Comparison of ENCODE assay signal across 14 cellular contexts in the genomic region with DNA sequence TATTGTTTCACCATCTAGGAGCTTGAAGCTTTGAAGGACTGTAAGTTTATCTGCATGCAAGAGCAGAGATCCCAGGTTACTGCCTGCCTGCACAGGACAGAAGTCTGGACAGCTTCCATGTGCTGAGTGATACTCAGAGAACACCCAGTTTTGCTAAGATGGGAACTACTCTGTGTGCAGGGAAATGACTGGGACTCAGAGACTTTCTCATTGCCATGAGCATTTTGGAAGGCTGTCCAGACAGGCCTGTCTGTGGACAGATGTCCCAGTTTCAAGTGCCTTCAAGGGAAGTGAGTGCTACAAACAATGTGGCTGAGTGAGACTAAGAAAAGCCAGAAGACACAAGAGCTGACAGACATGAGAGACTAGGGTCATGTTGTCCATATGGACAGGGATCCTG. TPM values are rescaled to one million over a fixed set of nuclear protein-coding genes. Genes with fewer than 3 reads are reported as not detected.
DNase-seq lines count a peak whose midpoint lies in the region; ATAC-seq and TF ChIP-seq lines count a peak whose summit lies in the region.
"Had no signal": no experiment of that assay in that cellular context is flagged by ENCODE, and none has a peak within 500 bp of the region (broad histone marks: within the 10 kb centered on the region; RNA-seq: fewer than 3 reads in every experiment).

No MANE protein-coding gene starts in this region.

- H3K9me3 Mint-ChIP-seq in MCF 10A (ENCODE audit: unreplicated experiment) (no peaks in the 10 kb centered on the region), type B pancreatic cell (no peaks in the 10 kb centered on the region)
- H3K9me3 Mint-ChIP-seq: CD4-positive, CD25-positive, alpha-beta regulatory T cell had no signal

- peaks cover 4% of the 10 kb centered on the region for H3K4me1 ChIP-seq in mammary epithelial cell (ENCODE audit: insufficient read depth, low read length)
- no peaks in the 10 kb centered on the region for H3K4me1 ChIP-seq in foreskin keratinocyte
- no peaks in the 10 kb centered on the region for H3K4me1 ChIP-seq in prostate gland (replicated peaks)

- H3K27ac Mint-ChIP-seq in MCF 10A (ENCODE audit: low read depth, unreplicated experiment) (no peak overlapping the region), type B pancreatic cell (no peak overlapping the region)
- H3K27ac Mint-ChIP-seq: CD4-positive, CD25-positive, alpha-beta regulatory T cell had no signal

- H4K20me1 ChIP-seq in mammary epithelial cell (ENCODE audit: insufficient read depth, low read length), result no peaks in the 10 kb centered on the region
- H4K20me1 ChIP-seq: BLaER1 treated with 17β-estradiol and CSF1 and Interleukin-3, amounts not matched to agents 10 nM and 100 nM had no signal

- no peak overlapping the region for H3K27ac ChIP-seq in mammary epithelial cell (ENCODE audit: insufficient read depth, low read depth, low read length)
- peak overlapping the region; percentile 33; the same call in 1 of the 2 replicates for H3K27ac ChIP-seq in RWPE1
- no peak overlapping the region for H3K27ac ChIP-seq in foreskin keratinocyte
- no peak overlapping the region for H3K27ac ChIP-seq in prostate gland
- H3K27ac ChIP-seq: BLaER1 treated with 17β-estradiol and CSF1 and Interleukin-3, amounts not matched to agents 10 nM and 100 nM; HL-60 had no signal

- H3K9ac ChIP-seq in mammary epithelial cell (ENCODE audit: insufficient read depth, low read length), result no peak overlapping the region
- H3K9ac ChIP-seq: BLaER1 treated with 17β-estradiol and CSF1 and Interleukin-3, amounts not matched to agents 10 nM and 100 nM had no signal

- DNase-seq in mammary epithelial cell (peak; percentile 24), MCF 10A (ENCODE audit: unreplicated experiment) (no peak), RWPE1 (ENCODE audit: low spot score) (no peak), foreskin keratinocyte (peak; percentile 27 to 55), type B pancreatic cell (ENCODE audit: extremely low spot score, unreplicated experiment) (peak; percentile 11), activated gamma-delta T cell (lab: John Stamatoyannopoulos, UW) (no peak), prostate gland (ENCODE audit: low spot score) (no peak)
- DNase-seq: ACHN; CD4-positive, CD25-positive, alpha-beta regulatory T cell; DMS53; GF-D8 had no signal

- H3K36me3 ChIP-seq in mammary epithelial cell (ENCODE audit: insufficient read depth, low read length) (no peaks in the 10 kb centered on the region), prostate gland (no peaks in the 10 kb centered on the region)

- no peaks in the 10 kb centered on the region for H3K27me3 ChIP-seq in mammary epithelial cell (ENCODE audit: insufficient read depth, low read length)
- H3K27me3 ChIP-seq in foreskin keratinocyte, result no peaks in the 10 kb centered on the region
- H3K27me3 ChIP-seq in prostate gland (replicated peaks; ENCODE audit: insufficient read depth), result no peaks in the 10 kb centered on the region
- H3K27me3 ChIP-seq: BLaER1 treated with 17β-estradiol and CSF1 and Interleukin-3, amounts not matched to agents 10 nM and 100 nM had no signal

- H3K4me2 ChIP-seq in mammary epithelial cell (ENCODE audit: insufficient read depth, low read depth, low read length), result no peak overlapping the region
- H3K4me2 ChIP-seq: BLaER1 treated with 17β-estradiol and CSF1 and Interleukin-3, amounts not matched to agents 10 nM and 100 nM had no signal

- in situ Hi-C loops in mammary epithelial cell (cut with MboI; ENCODE audit: low sequenced_read_pairs in 2 of 2), result loop anchor here (10.0 kb wide), 2 partner anchors 187 to 283 kb away; no protein-coding TSS in a partner anchor

- no peaks in the 10 kb centered on the region for H3K27me3 Mint-ChIP-seq in MCF 10A (ENCODE audit: insufficient read depth, unreplicated experiment)
- H3K27me3 Mint-ChIP-seq in type B pancreatic cell, result no peaks in the 10 kb centered on the region
- H3K27me3 Mint-ChIP-seq: CD4-positive, CD25-positive, alpha-beta regulatory T cell had no signal

- BruUV-seq in mammary epithelial cell (replicated peaks; lab: Mats Ljungman, UMichigan), result no TSS peak
- BruUV-seq in MCF 10A (replicated peaks; lab: Mats Ljungman, UMichigan), result no TSS peak

- no peak overlapping the region for H3K4me3 ChIP-seq in mammary epithelial cell (replicated peaks in 1 of 3; ENCODE audit: insufficient read depth in 1 of 3, low read depth in 2 of 3, low read length in 3 of 3)
- no peak overlapping the region for H3K4me3 ChIP-seq in prostate gland
- H3K4me3 ChIP-seq: BLaER1 treated with 17β-estradiol and CSF1 and Interleukin-3, amounts not matched to agents 10 nM and 100 nM had no signal

- H3K79me2 ChIP-seq in mammary epithelial cell (ENCODE audit: insufficient read depth, low read length), result no peaks in the 10 kb centered on the region

- intact Hi-C loops in mammary epithelial cell (cut with micrococcal nuclease) (no loop called here), MCF 10A (cut with micrococcal nuclease) (no loop called here), prostate gland (cut with DNase I) (no loop called here)

- H3K9me3 ChIP-seq in mammary epithelial cell (replicated peaks; ENCODE audit: insufficient read depth, low read length), result no peaks in the 10 kb centered on the region
- no peaks in the 10 kb centered on the region for H3K9me3 ChIP-seq in prostate gland

- CTCF ChIA-PET in mammary epithelial cell (lab: Charles Lee; ENCODE audit: low non-redundant PET) (no interaction called here), MCF 10A (lab: Yijun Ruan, JAX) (interaction anchor here (0.9 to 1.5 kb wide), 5 partner anchors 10 to 289 kb away, joined by 3 to 9 read pairs (median 4); no protein-coding TSS in a partner anchor), RWPE1 (lab: Yijun Ruan, JAX) (interaction anchor here (0.6 kb wide), 1 partner anchor 83 kb away, joined by 4 read pairs; no protein-coding TSS in a partner anchor)

- no peak overlapping the region for H3K4me3 Mint-ChIP-seq in MCF 10A (ENCODE audit: unreplicated experiment)
- no peak overlapping the region for H3K4me3 Mint-ChIP-seq in type B pancreatic cell

- no peak for ATAC-seq in foreskin keratinocyte
- ATAC-seq: HCT116 had no signal

- TF ChIP-seq CTCF in mammary epithelial cell (conservative IDR thresholded peaks at IDR 0.05 in 1 of 2, IDR thresholded peaks at IDR 0.05 in 1 of 2; ENCODE audit: extremely low read depth in 1 of 2, insufficient read depth in 1 of 2, low read depth in 1 of 2, low read length in 2 of 2) (no peak), MCF 10A (IDR thresholded peaks at IDR 0.05; ENCODE audit: unreplicated experiment) (no peak), RWPE1 (conservative IDR thresholded peaks at IDR 0.05; ENCODE audit: low read depth) (no peak), foreskin keratinocyte (conservative IDR thresholded peaks at IDR 0.05) (no peak), type B pancreatic cell (conservative IDR thresholded peaks at IDR 0.05) (no peak), prostate gland (IDR thresholded peaks at IDR 0.05) (no peak)

- TF ChIP-seq POLR2A in prostate gland (IDR thresholded peaks at IDR 0.05), result no peak

- POLR2A ChIA-PET in MCF 10A (lab: Yijun Ruan, JAX) (interaction anchor here (0.8 to 0.9 kb wide), 2 partner anchors 19 to 36 kb away, joined by 3 to 4 read pairs; no protein-coding TSS in a partner anchor), RWPE1 (lab: Yijun Ruan, JAX; ENCODE audit: low non-redundant PET) (no interaction called here)

- H3K4me1 Mint-ChIP-seq in MCF 10A (ENCODE audit: insufficient read depth, unreplicated experiment), result peaks cover 12% of the 10 kb centered on the region
- H3K4me1 Mint-ChIP-seq in type B pancreatic cell (ENCODE audit: unreplicated experiment), result peaks cover 8% of the 10 kb centered on the region

- no peak overlapping the region for H2AFZ ChIP-seq in mammary epithelial cell (ENCODE audit: low read depth, low read length)

- dilution Hi-C loops in mammary epithelial cell (cut with HindIII; ENCODE audit: low sequenced_read_pairs), result no loop called here

- H3K36me3 Mint-ChIP-seq in MCF 10A (ENCODE audit: insufficient read depth, unreplicated experiment), result no peaks in the 10 kb centered on the region
- no peaks in the 10 kb centered on the region for H3K36me3 Mint-ChIP-seq in type B pancreatic cell

RNA-seq across cellular contexts. Expression of a gene that starts 19.2 kb away (rescaled TPM):
- total RNA-seq in mammary epithelial cell (10 to 100 TPM; 28.7 to 36.2 TPM), MCF 10A (2022) (41.3 and 42.4 TPM in 2 replicates), foreskin keratinocyte (26.6 and 27.8 TPM in 2 replicates), type B pancreatic cell (ENCODE audit: low replicate concordance) (32.6 and 42.7 TPM in 2 replicates), prostate gland (10 to 100 TPM; 33.9 to 40.3 TPM)
- polyA plus RNA-seq in mammary epithelial cell (20.1 TPM), foreskin keratinocyte (13.1 and 14.9 TPM in 2 replicates)
- polyA minus RNA-seq in mammary epithelial cell, result 27.3 TPM

Comparison
In these comparisons a context has a peak if more than half of its experiments do, and no peak if none do; other contexts are left out.
1. DNase-seq: peak in mammary epithelial cell (single experiment), foreskin keratinocyte (2 of 2) and type B pancreatic cell (single experiment); none in MCF 10A (single experiment), RWPE1 (single experiment), activated gamma-delta T cell (single experiment) and prostate gland (single experiment).